In genomic region chr2:27218614-27219013, GRCh38 we compare ENCODE assay signal across 1 cellular context.
TF ChIP-seq lines count a peak whose summit lies in the region.

No MANE protein-coding gene starts in this region.

TF ChIP-seq in IMR-90, 13 proteins besides CTCF, POLR2A, EP300 and RAD21:
- no peak for TF ChIP-seq USF2 (IDR thresholded peaks at IDR 0.05; ENCODE audit: low read depth, low read length)
